Comparison of ENCODE assay signal across 8 cellular contexts in the genomic region with DNA sequence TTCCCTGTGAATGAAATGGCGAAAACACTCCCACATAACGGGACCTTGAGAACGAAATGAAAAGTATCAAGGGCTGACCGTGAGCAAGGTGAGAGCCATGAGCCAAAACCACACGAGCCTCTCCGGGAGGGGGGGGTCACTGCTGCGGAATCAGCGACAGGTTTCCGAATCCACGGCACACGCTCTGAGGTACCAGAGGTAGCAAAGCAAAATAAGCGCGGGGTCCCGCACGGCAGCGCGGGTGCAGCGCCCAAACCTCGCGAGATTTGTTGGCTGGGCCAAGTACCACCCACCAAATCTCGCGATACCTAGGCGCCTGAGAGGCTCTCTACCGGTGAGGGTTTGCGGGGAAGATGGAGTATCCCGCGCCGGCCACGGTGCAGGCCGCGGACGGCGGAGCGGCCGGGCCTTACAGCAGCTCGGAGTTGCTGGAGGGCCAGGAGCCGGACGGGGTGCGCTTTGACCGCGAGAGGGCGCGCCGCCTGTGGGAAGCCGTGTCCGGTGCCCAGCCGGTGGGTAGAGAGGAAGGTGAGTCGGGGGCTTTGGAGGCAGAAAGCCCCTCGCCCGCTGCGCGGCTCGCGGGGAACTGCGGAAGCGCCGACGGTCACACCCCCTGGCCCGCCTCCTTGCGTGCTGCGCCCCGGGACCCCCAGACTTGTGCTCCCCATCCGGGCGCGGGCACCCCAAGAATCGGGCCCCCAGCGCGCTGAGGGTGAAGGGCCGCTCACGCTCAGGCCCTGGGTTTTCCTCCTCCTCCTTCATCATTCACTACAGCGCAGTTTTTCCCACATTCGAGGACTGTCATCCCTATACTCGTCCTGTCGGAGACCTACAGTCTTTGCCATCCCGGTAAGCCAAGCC. TPM values are rescaled to one million over a fixed set of nuclear protein-coding genes. Genes with fewer than 3 reads are reported as not detected.
DNase-seq lines count a peak whose midpoint lies in the region; ATAC-seq and TF ChIP-seq lines count a peak whose summit lies in the region.

A gene with protein sequence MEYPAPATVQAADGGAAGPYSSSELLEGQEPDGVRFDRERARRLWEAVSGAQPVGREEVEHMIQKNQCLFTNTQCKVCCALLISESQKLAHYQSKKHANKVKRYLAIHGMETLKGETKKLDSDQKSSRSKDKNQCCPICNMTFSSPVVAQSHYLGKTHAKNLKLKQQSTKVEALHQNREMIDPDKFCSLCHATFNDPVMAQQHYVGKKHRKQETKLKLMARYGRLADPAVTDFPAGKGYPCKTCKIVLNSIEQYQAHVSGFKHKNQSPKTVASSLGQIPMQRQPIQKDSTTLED (plus strand): TSS at position 311 of the 861 bp plus-strand sequence. CDS start 43 bp downstream, at position 354.

- ATAC-seq in GM21528 (IDR thresholded peaks at IDR 0.05; ENCODE audit: low FRiP score, unreplicated experiment) (peak; percentile 82), mucosa of descending colon (peak; percentile 97)

- peak within 1 kb of the TSS; percentile 73 for H3K4me3 ChIP-seq in mucosa of descending colon

- H3K36me3 ChIP-seq in mucosa of descending colon (ENCODE audit: low read depth), result no peaks in the 10 kb centered on the region

- TF ChIP-seq CTCF in mucosa of descending colon (IDR thresholded peaks at IDR 0.05), result peak; percentile 44

- TF ChIP-seq RAD21 in Ishikawa (IDR thresholded peaks at IDR 0.05; ENCODE audit: low read depth), result no peak

- H3K9me3 ChIP-seq in mucosa of descending colon, result no peaks in the 10 kb centered on the region

- peak within 1 kb of the TSS; percentile 23 for H3K27ac ChIP-seq in epithelial cell of prostate

- peaks cover 6% of the 10 kb centered on the region for H3K4me1 ChIP-seq in mucosa of descending colon (ENCODE audit: low read depth)

- DNase-seq in DMS 273 treated with DMSO at 0.1 percent for 48 hours (lab: John Stamatoyannopoulos, UW) (peak; percentile 84), OCI-M1 (lab: John Stamatoyannopoulos, UW) (peak; percentile 96), activated T-cell treated with anti-CD3 and anti-CD28 coated beads for 24 hours (ENCODE audit: low read depth) (peak; percentile 88), epithelial cell of prostate (ENCODE audit: low read depth, low spot score) (peak; percentile 39), mucosa of descending colon (peak; percentile 89 to 93 (median 92))
- DNase-seq in stimulated activated CD8-positive, alpha-beta memory T cell treated with anti-CD3 and anti-CD28 coated beads, Interleukin-4, amount 100 ng/mL, for 1 hour (ENCODE audit: low read depth in 2 of 2, low spot score in 1 of 2), result peak; percentile 81 to 84

- intact Hi-C loops in mucosa of descending colon (cut with DNase I, micrococcal nuclease), result no loop called here

- no peak; the same call in 1 of the 2 replicates for TF ChIP-seq EP300 in Ishikawa (IDR thresholded peaks at IDR 0.05; ENCODE audit: borderline replicate concordance)

TF ChIP-seq in Ishikawa, 13 proteins besides CTCF, POLR2A, EP300 and RAD21:
- TF ChIP-seq ZBTB7A (IDR thresholded peaks at IDR 0.05; ENCODE audit: low read depth) (peak; percentile 97), TCF12 (IDR thresholded peaks at IDR 0.05; ENCODE audit: low read depth) (no peak), YY1 (IDR thresholded peaks at IDR 0.05; ENCODE audit: low read depth) (peak; percentile 81), TAF1 (IDR thresholded peaks at IDR 0.05; ENCODE audit: low read depth) (peak; percentile 75)
- TF ChIP-seq, protein P1, sequence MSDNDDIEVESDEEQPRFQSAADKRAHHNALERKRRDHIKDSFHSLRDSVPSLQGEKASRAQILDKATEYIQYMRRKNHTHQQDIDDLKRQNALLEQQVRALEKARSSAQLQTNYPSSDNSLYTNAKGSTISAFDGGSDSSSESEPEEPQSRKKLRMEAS (IDR thresholded peaks at IDR 0.05), result peak; percentile 55; the same call in 1 of the 2 replicates
TF ChIP-seq in Ishikawa: peak in this region for 4.

RNA-seq across cellular contexts. Expression of the gene that starts here (rescaled TPM):
- 10 to 100 TPM; 15.7 to 17.9 (median 16.7) TPM for total RNA-seq in mucosa of descending colon

Comparison
In these comparisons a context has a peak if more than half of its experiments do, and no peak if none do; other contexts are left out.
1. Peak in every context shown above with its lines: DNase-seq, ATAC-seq, H3K4me3 ChIP-seq and H3K27ac ChIP-seq.
2. DNase-seq: peak in every context shown above with its lines; median percentile 96 in OCI-M1; 92 in mucosa of descending colon; 88 in activated T-cell treated with anti-CD3 and anti-CD28 coated beads for 24 hours; 84 in DMS 273 treated with DMSO at 0.1 percent for 48 hours; 82 in stimulated activated CD8-positive, alpha-beta memory T cell treated with anti-CD3 and anti-CD28 coated beads, Interleukin-4, amount 100 ng/mL, for 1 hour; 39 in epithelial cell of prostate.